In genomic region chr12:49052451-49053208, GRCh38 we compare ENCODE assay signal across 20 cellular contexts. TPM values are rescaled to one million over a fixed set of nuclear protein-coding genes. Genes with fewer than 3 reads are reported as not detected.
"Had no signal": no experiment of that assay in that cellular context is flagged by ENCODE, and none has a peak within 500 bp of the region (broad histone marks: within the 10 kb centered on the region; RNA-seq: fewer than 3 reads in every experiment).

No MANE protein-coding gene starts in this region.

- H3K9me3 ChIP-seq: ascending aorta, mucosa of descending colon, thyroid gland had no signal

- H3K27me3 ChIP-seq: ascending aorta, thyroid gland had no signal

- H3K27me3 Mint-ChIP-seq: activated naive CD8-positive, alpha-beta T cell treated with anti-CD3 and anti-CD28 coated beads, Interleukin-2, amount 50 U/mL, for 24 hours; activated T-helper 17 cell treated with anti-CD3 and anti-CD28 coated beads, Interleukin-2, amount 50 U/mL, for 72 hours; memory B cell; naive thymus-derived CD4-positive, alpha-beta T cell; stimulated activated naive B cell treated with anti-CD40 and anti-IgM and Interleukin-4, amounts not matched to agents 10 μg/mL and 1 μg/mL and 100 μg/mL, for 72 hours had no signal

- H3K27ac ChIP-seq: ascending aorta, thyroid gland had no signal

- H3K9me3 Mint-ChIP-seq: activated naive CD8-positive, alpha-beta T cell treated with anti-CD3 and anti-CD28 coated beads, Interleukin-2, amount 50 U/mL, for 24 hours; activated T-helper 17 cell treated with anti-CD3 and anti-CD28 coated beads, Interleukin-2, amount 50 U/mL, for 72 hours; memory B cell; stimulated activated naive B cell treated with anti-CD40 and anti-IgM and Interleukin-4, amounts not matched to agents 10 μg/mL and 1 μg/mL and 100 μg/mL, for 72 hours; T-helper 1 cell treated with Interleukin-12 subunit alpha and Interleukin-12 subunit beta and Interleukin-4 antibody, amounts not matched to agents 30 μg/mL and 1 μg/mL, for 36 hours; WTC11 had no signal

- H3K4me3 Mint-ChIP-seq: activated naive CD8-positive, alpha-beta T cell treated with anti-CD3 and anti-CD28 coated beads, Interleukin-2, amount 50 U/mL, for 24 hours; activated T-helper 17 cell treated with anti-CD3 and anti-CD28 coated beads, Interleukin-2, amount 50 U/mL, for 72 hours; memory B cell; naive thymus-derived CD4-positive, alpha-beta T cell; stimulated activated naive B cell treated with anti-CD40 and anti-IgM and Interleukin-4, amounts not matched to agents 10 μg/mL and 1 μg/mL and 100 μg/mL, for 72 hours; T-helper 1 cell treated with Interleukin-12 subunit alpha and Interleukin-12 subunit beta and Interleukin-4 antibody, amounts not matched to agents 30 μg/mL and 1 μg/mL, for 36 hours; WTC11 had no signal

- FAIRE-seq: bronchial epithelial cell, islet of Langerhans, urothelium cell line had no signal

- ATAC-seq: activated naive CD8-positive, alpha-beta T cell treated with anti-CD3 and anti-CD28 coated beads, Interleukin-2, amount 50 U/mL, for 24 hours; activated T-helper 17 cell treated with anti-CD3 and anti-CD28 coated beads, Interleukin-2, amount 50 U/mL, for 72 hours; mucosa of descending colon; naive thymus-derived CD4-positive, alpha-beta T cell; stimulated activated naive B cell treated with anti-CD40 and anti-IgM and Interleukin-4, amounts not matched to agents 10 μg/mL and 1 μg/mL and 100 μg/mL, for 72 hours; WTC11 had no signal

- DNase-seq: activated CD4-positive, alpha-beta T cell treated with anti-CD3 and anti-CD28 coated beads for 4 hours; activated CD8-positive, alpha-beta memory T cell treated with anti-CD3 and anti-CD28 coated beads for 24 hours; activated naive CD4-positive, alpha-beta T cell treated with Interleukin-2 at 50 U/mL for 16 hours; activated naive CD8-positive, alpha-beta T cell treated with anti-CD3 and anti-CD28 coated beads, Interleukin-2, amount 50 U/mL, for 24 hours; dermis blood vessel endothelial cell; erythroblast; mucosa of descending colon; stimulated activated CD4-positive, alpha-beta T cell treated with anti-CD3 and anti-CD28 coated beads, Interleukin-4, amount 100 ng/mL, for 1 hour; stimulated activated naive B cell treated with anti-CD40 and anti-IgM and Interleukin-4, amounts not matched to agents 10 μg/mL and 1 μg/mL and 100 μg/mL, for 72 hours; thyroid gland had no signal

- H3K4me3 ChIP-seq: ascending aorta, mucosa of descending colon, thyroid gland had no signal

- H3K27ac Mint-ChIP-seq: activated naive CD8-positive, alpha-beta T cell treated with anti-CD3 and anti-CD28 coated beads, Interleukin-2, amount 50 U/mL, for 24 hours; memory B cell; stimulated activated naive B cell treated with anti-CD40 and anti-IgM and Interleukin-4, amounts not matched to agents 10 μg/mL and 1 μg/mL and 100 μg/mL, for 72 hours; T-helper 1 cell treated with Interleukin-12 subunit alpha and Interleukin-12 subunit beta and Interleukin-4 antibody, amounts not matched to agents 30 μg/mL and 1 μg/mL, for 36 hours; WTC11 had no signal

RNA-seq across cellular contexts. Expression of gene RHEBL1, which starts 17.1 kb away (rescaled TPM):
- total RNA-seq: ascending aorta had no signal

RNA-seq across cellular contexts. Expression of gene DHH, which starts 42.0 kb away (rescaled TPM):
- total RNA-seq: bronchial epithelial cell, chondrocyte had no signal
- polyA plus RNA-seq: naive thymus-derived CD4-positive, alpha-beta T cell had no signal

RNA-seq across cellular contexts. Expression of gene DDN, which starts 53.5 kb away (rescaled TPM):
- total RNA-seq: ascending aorta had no signal
- polyA plus RNA-seq: naive thymus-derived CD4-positive, alpha-beta T cell had no signal
